Comparison of ENCODE assay signal across 26 cellular contexts in genomic region chr5:126982195-126982594, GRCh38.
"Had no signal": no experiment of that assay in that cellular context is flagged by ENCODE, and none has a peak within 500 bp of the region (broad histone marks: within the 10 kb centered on the region; RNA-seq: fewer than 3 reads in every experiment).

No MANE protein-coding gene starts in this region.

- H3K27ac ChIP-seq: brain microvascular endothelial cell, lower lobe of right lung, neutrophil, skin epidermis, tibial nerve, VCaP had no signal

- H3K27ac Mint-ChIP-seq: activated CD4-positive, alpha-beta memory T cell treated with anti-CD3 and anti-CD28 coated beads for 36 hours; activated CD4-positive, alpha-beta T cell treated with anti-CD3 and anti-CD28 coated beads, Interleukin-2, amount 10 ng/mL, durations not matched to agents 24 days and 14 days had no signal

- H3K36me3 Mint-ChIP-seq: activated CD4-positive, alpha-beta memory T cell treated with anti-CD3 and anti-CD28 coated beads for 36 hours had no signal

- H3K27me3 ChIP-seq: brain microvascular endothelial cell, neutrophil, tibial nerve had no signal

- H3K36me3 ChIP-seq: brain microvascular endothelial cell, lower lobe of right lung, neutrophil, tibial nerve had no signal

- H3K9me3 Mint-ChIP-seq: activated CD4-positive, alpha-beta memory T cell treated with anti-CD3 and anti-CD28 coated beads for 36 hours; activated CD4-positive, alpha-beta T cell treated with anti-CD3 and anti-CD28 coated beads, Interleukin-2, amount 10 ng/mL, durations not matched to agents 24 days and 14 days; nephron; stimulated activated naive B cell treated with anti-CD40 and anti-IgM and Interleukin-4, amounts not matched to agents 10 μg/mL and 1 μg/mL and 100 μg/mL, for 72 hours had no signal

- H3K4me3 ChIP-seq: lower lobe of right lung, skin epidermis, tibial nerve had no signal

- H3K27me3 Mint-ChIP-seq: activated CD4-positive, alpha-beta memory T cell treated with anti-CD3 and anti-CD28 coated beads for 36 hours; activated CD4-positive, alpha-beta T cell treated with anti-CD3 and anti-CD28 coated beads, Interleukin-2, amount 10 ng/mL, durations not matched to agents 24 days and 14 days; stimulated activated naive B cell treated with anti-CD40 and anti-IgM and Interleukin-4, amounts not matched to agents 10 μg/mL and 1 μg/mL and 100 μg/mL, for 72 hours had no signal

- H3K9me3 ChIP-seq: lower lobe of right lung, neutrophil, tibial nerve had no signal

- DNase-seq: activated CD4-positive, alpha-beta memory T cell treated with anti-CD3 and anti-CD28 coated beads for 36 hours; activated CD4-positive, alpha-beta T cell treated with anti-CD3 and anti-CD28 coated beads, Interleukin-2, amount 10 ng/mL, durations not matched to agents 24 days and 14 days; activated CD8-positive, alpha-beta memory T cell treated with anti-CD3 and anti-CD28 coated beads, Interleukin-2, amount 50 U/mL, for 4 hours; activated gamma-delta T cell treated with Interleukin-2 at 50 U/mL for 16 hours; activated naive CD4-positive, alpha-beta T cell treated with anti-CD3 and anti-CD28 coated beads, Interleukin-2, amount 50 U/mL, for 16 hours; activated T-cell treated with anti-CD3 and anti-CD28 coated beads, Interleukin-2, amount 50 U/mL, for 1 hour; amniotic stem cell; brain microvascular endothelial cell; caudate nucleus; foreskin fibroblast; head of caudate nucleus; hippocampal formation; lower lobe of right lung; mesendoderm; stimulated activated CD4-positive, alpha-beta T cell treated with anti-CD3 and anti-CD28 coated beads, Interleukin-4, amount 100 ng/mL, for 4 hours; stimulated activated CD8-positive, alpha-beta memory T cell treated with anti-CD3 and anti-CD28 coated beads, Interleukin-4, amount 100 ng/mL, for 48 hours; stimulated activated naive B cell treated with anti-CD40 and anti-IgM and Interleukin-4, amounts not matched to agents 10 μg/mL and 1 μg/mL and 100 μg/mL, for 72 hours; T-helper 9 cell had no signal

- ATAC-seq: activated CD4-positive, CD25-positive, alpha-beta regulatory T cell treated with anti-CD3 and anti-CD28 coated beads, Interleukin-2, amount 50 U/mL, for 24 hours; esophagus mucosa; lower lobe of right lung; sciatic nerve had no signal

- H3K4me3 Mint-ChIP-seq: activated CD4-positive, alpha-beta memory T cell treated with anti-CD3 and anti-CD28 coated beads for 36 hours; activated CD4-positive, alpha-beta T cell treated with anti-CD3 and anti-CD28 coated beads, Interleukin-2, amount 10 ng/mL, durations not matched to agents 24 days and 14 days; nephron; stimulated activated naive B cell treated with anti-CD40 and anti-IgM and Interleukin-4, amounts not matched to agents 10 μg/mL and 1 μg/mL and 100 μg/mL, for 72 hours had no signal

- H3K4me1 ChIP-seq: lower lobe of right lung, tibial nerve had no signal
